8 cellular contexts compared by ENCODE assay signal in genomic region chr2:68225119-68225632, GRCh38. TPM values are rescaled to one million over a fixed set of nuclear protein-coding genes. Genes with fewer than 3 reads are reported as not detected.
DNase-seq lines count a peak whose midpoint lies in the region; ATAC-seq and TF ChIP-seq lines count a peak whose summit lies in the region.

No MANE protein-coding gene starts in this region.

- CTCF ChIA-PET in HEK293 (lab: Yijun Ruan, JAX) = interaction anchor here (0.6 to 2.0 kb wide), 12 partner anchors 9 to 216 kb away, joined by 3 to 16 read pairs (median 3); no protein-coding TSS in a partner anchor

- H3K4me3 ChIP-seq in HEK293 (ENCODE audit: low read depth, low read length) (no peak overlapping the region), WERI-Rb-1 (ENCODE audit: low read depth, low read length) (no peak overlapping the region), right cardiac atrium (ENCODE audit: low read length) (no peak overlapping the region), stomach smooth muscle (ENCODE audit: low read length in 2 of 2) (no peak overlapping the region)

- intact Hi-C loops in right cardiac atrium (cut with DNase I) = no loop called here

- WGBS in right cardiac atrium = 20% methylated on average over 2 of the region's 2 CpGs

- POLR2A ChIA-PET in HEK293 (lab: Yijun Ruan, JAX) = no interaction called here

- no peaks in the 10 kb centered on the region for H3K27me3 ChIP-seq in WERI-Rb-1 (ENCODE audit: insufficient read depth, low read depth, severe bottlenecking)
- no peaks in the 10 kb centered on the region for H3K27me3 ChIP-seq in right cardiac atrium (ENCODE audit: control insufficient read depth, insufficient read depth)
- H3K27me3 ChIP-seq in stomach smooth muscle (ENCODE audit: control insufficient read depth in 1 of 2, insufficient read depth in 2 of 2, low read length in 2 of 2) = no peaks in the 10 kb centered on the region

- no peak overlapping the region for H3K27ac ChIP-seq in 22Rv1
- no peak overlapping the region for H3K27ac ChIP-seq in HEK293 (ENCODE audit: extremely low read depth, low read depth, low read length)
- H3K27ac ChIP-seq in WERI-Rb-1 = peak overlapping the region; percentile 12; the same call in 1 of the 2 replicates
- peak overlapping the region; percentile 15 for H3K27ac ChIP-seq in right cardiac atrium (ENCODE audit: low read length)
- H3K27ac ChIP-seq in stomach smooth muscle (ENCODE audit: low read length) = peak overlapping the region; percentile 6

- H3K4me1 ChIP-seq in HEK293 (ENCODE audit: control insufficient read depth, insufficient read depth, low read length) = peaks cover 3% of the 10 kb centered on the region; the same call in 1 of the 2 replicates
- peaks cover 8% of the 10 kb centered on the region for H3K4me1 ChIP-seq in right cardiac atrium (ENCODE audit: control insufficient read depth, insufficient read depth, low read length)
- no peaks in the 10 kb centered on the region for H3K4me1 ChIP-seq in stomach smooth muscle (ENCODE audit: control insufficient read depth, insufficient read depth, low read length)

- in situ Hi-C loops in G401 (cut with HindIII; ENCODE audit: low sequenced_read_pairs) = no loop called here

- peak; percentile 75 to 86 for ATAC-seq in right cardiac atrium

- H3K9me3 ChIP-seq in HEK293 (ENCODE audit: control insufficient read depth, insufficient read depth, low read depth, low read length) = no peaks in the 10 kb centered on the region
- no peaks in the 10 kb centered on the region for H3K9me3 ChIP-seq in WERI-Rb-1 (ENCODE audit: severe bottlenecking)
- no peaks in the 10 kb centered on the region for H3K9me3 ChIP-seq in right cardiac atrium (ENCODE audit: control insufficient read depth, low read length)
- no peaks in the 10 kb centered on the region for H3K9me3 ChIP-seq in stomach smooth muscle (ENCODE audit: control insufficient read depth in 2 of 2, low read length in 2 of 2)

- DNase-seq in G401 (ENCODE audit: low spot score) (peak; percentile 71), MV-4-11 (lab: John Stamatoyannopoulos, UW) (peak; percentile 54), WERI-Rb-1 (peak; percentile 69), right cardiac atrium (no peak)
- DNase-seq in stimulated activated CD4-positive, alpha-beta T cell treated with anti-CD3 and anti-CD28 coated beads, Interleukin-2, amount 100 ng/mL, for 24 hours = no peak

- peak; percentile 56 for TF ChIP-seq CTCF in 22Rv1 (IDR thresholded peaks at IDR 0.05)
- TF ChIP-seq CTCF in HEK293 (tag by site-specific recombination; IDR thresholded peaks at IDR 0.05) = peak; percentile 59; the same call in 1 of the 2 replicates
- peak; percentile 82 for TF ChIP-seq CTCF in WERI-Rb-1 (IDR thresholded peaks at IDR 0.05; ENCODE audit: low read depth, low read length)

- H3K9ac ChIP-seq in stomach smooth muscle (ENCODE audit: low read length in 2 of 2) = no peak overlapping the region

- H3K36me3 ChIP-seq in HEK293 (ENCODE audit: control insufficient read depth in 2 of 2, insufficient read depth in 1 of 2, low read length in 2 of 2) (no peaks in the 10 kb centered on the region), WERI-Rb-1 (no peaks in the 10 kb centered on the region), stomach smooth muscle (ENCODE audit: control insufficient read depth in 2 of 2, insufficient read depth in 2 of 2, low read length in 2 of 2) (no peaks in the 10 kb centered on the region)

TF ChIP-seq in HEK293, 187 proteins besides CTCF, POLR2A, EP300 and RAD21:
- TF ChIP-seq ZNF654 (tag by site-specific recombination; IDR thresholded peaks at IDR 0.05; ENCODE audit: low read depth) = peak; percentile 25; the same call in 1 of the 2 replicates
- TF ChIP-seq ZBTB48 (tag by site-specific recombination; IDR thresholded peaks at IDR 0.05) = no peak
- no peak for TF ChIP-seq ZNF174 (tag by site-specific recombination; IDR thresholded peaks at IDR 0.05)
- TF ChIP-seq RBAK (tag by site-specific recombination; IDR thresholded peaks at IDR 0.05) = no peak
- TF ChIP-seq IKZF3 (tag by site-specific recombination; IDR thresholded peaks at IDR 0.05) = 0 out of 2 replicates have a peak, but pooled peaks have one; percentile 17
- TF ChIP-seq ZNF776 (tag by site-specific recombination; IDR thresholded peaks at IDR 0.05; ENCODE audit: borderline replicate concordance) = no peak
- TF ChIP-seq ZNF600 (tag by site-specific recombination; IDR thresholded peaks at IDR 0.05) = peak; percentile 31; the same call in 1 of the 2 replicates
- TF ChIP-seq KLF8 (tag by site-specific recombination; IDR thresholded peaks at IDR 0.05) = no peak
- TF ChIP-seq PBX3 (CRISPR knock-in tag; IDR thresholded peaks at IDR 0.05) = no peak
- no peak for TF ChIP-seq ZNF677 (tag by site-specific recombination; IDR thresholded peaks at IDR 0.05)
- peak; percentile 75 for TF ChIP-seq ZBTB17 (tag by site-specific recombination; IDR thresholded peaks at IDR 0.05)
- peak; percentile 53; the same call in 1 of the 2 replicates for TF ChIP-seq PRDM1 (tag by site-specific recombination; IDR thresholded peaks at IDR 0.05)
- no peak for TF ChIP-seq ZSCAN4 (tag by site-specific recombination; IDR thresholded peaks at IDR 0.05)
- TF ChIP-seq ZNF48 (tag by site-specific recombination; IDR thresholded peaks at IDR 0.05) = no peak

RNA-seq across cellular contexts. Expression of gene PPP3R1, which starts 27.2 kb away (rescaled TPM):
- 36.6 and 41.7 TPM in 2 replicates for total RNA-seq in G401 (2014; rRNA removed; shearing (Covaris generic))
- 10 to 100 TPM; 37.9 to 46.2 (median 42.9) TPM for total RNA-seq in right cardiac atrium
- polyA plus RNA-seq in right cardiac atrium = 21.4 TPM

Comparison
In these comparisons a context has a peak if more than half of its experiments do, and no peak if none do; other contexts are left out.
1. H3K27ac ChIP-seq: peak in WERI-Rb-1 (single experiment), right cardiac atrium (single experiment) and stomach smooth muscle (single experiment); none in 22Rv1 (single experiment) and HEK293 (single experiment).
2. DNase-seq: peak in G401 (single experiment), MV-4-11 (single experiment) and WERI-Rb-1 (single experiment); none in right cardiac atrium (0 of 3) and stimulated activated CD4-positive, alpha-beta T cell treated with anti-CD3 and anti-CD28 coated beads, Interleukin-2, amount 100 ng/mL, for 24 hours (0 of 2).
3. Peak in every context shown above with its lines, with median percentiles within 50 percentile points of each other: CTCF ChIP-seq.